In genomic region chr13:94708031-94708571, GRCh38 we compare ENCODE assay signal across 12 cellular contexts. TPM values are rescaled to one million over a fixed set of nuclear protein-coding genes. Genes with fewer than 3 reads are reported as not detected.
A peak's percentile ranks its signal among the peaks of the same experiment; 100 is the strongest.
DNase-seq lines count a peak whose midpoint lies in the region; ATAC-seq, FAIRE-seq and TF ChIP-seq lines count a peak whose summit lies in the region.
"Had no signal": no experiment of that assay in that cellular context is flagged by ENCODE, and none has a peak within 500 bp of the region (broad histone marks: within the 10 kb centered on the region; RNA-seq: fewer than 3 reads in every experiment).

No MANE protein-coding gene starts in this region.

- no peak overlapping the region for H2BK120ac ChIP-seq in mesendoderm (ENCODE audit: low read depth, low read length)

- no peak for TF ChIP-seq EP300 in A549 (IDR thresholded peaks at IDR 0.05)

- H4K8ac ChIP-seq in mesendoderm (ENCODE audit: low read depth, low read length), result no peak overlapping the region

- no peak for TF ChIP-seq RAD21 in A549 (conservative IDR thresholded peaks at IDR 0.05 in 1 of 2, IDR thresholded peaks at IDR 0.05 in 1 of 2)

- peaks cover 50% of the 10 kb centered on the region for H3K4me1 Mint-ChIP-seq in brain

- H3K4me2 ChIP-seq in A549, result peak overlapping the region; percentile 74
- H3K4me2 ChIP-seq in mesendoderm (ENCODE audit: low read length), result peak overlapping the region; percentile 32

- peaks cover 4 to 23% (median 19%) of the 10 kb centered on the region in 5 experiments for H3K9me3 Mint-ChIP-seq in brain
- H3K9me3 Mint-ChIP-seq: activated naive CD4-positive, alpha-beta T cell treated with anti-CD3 and anti-CD28 coated beads, Interleukin-2, amount 10 ng/mL, durations not matched to agents 7 days and 5 days had no signal

- no peak overlapping the region for H3K18ac ChIP-seq in mesendoderm (ENCODE audit: low read length)

- H3K9ac ChIP-seq in mesendoderm (ENCODE audit: low read length), result no peak overlapping the region

- no peak for DNase-seq in A549 (ENCODE audit: low read depth in 1 of 2, low spot score in 1 of 2)
- peak; percentile 44 for DNase-seq in GM20000 (ENCODE audit: low spot score)
- peak; percentile 75 for DNase-seq in mesendoderm
- no peak for DNase-seq in GM10248 (ENCODE audit: extremely low spot score)
- no peak for DNase-seq in HCEC 1CT
- DNase-seq: activated naive CD4-positive, alpha-beta T cell treated with anti-CD3 and anti-CD28 coated beads, Interleukin-2, amount 10 ng/mL, durations not matched to agents 7 days and 5 days; CD4-positive, alpha-beta T cell; upper lobe of right lung had no signal

- H4K5ac ChIP-seq in mesendoderm (ENCODE audit: low read length), result no peak overlapping the region

- ATAC-seq in A549 (no peak), HG02884 (IDR thresholded peaks at IDR 0.05; ENCODE audit: unreplicated experiment) (no peak), HG02938 (IDR thresholded peaks at IDR 0.05; ENCODE audit: unreplicated experiment) (no peak)
- ATAC-seq: upper lobe of right lung had no signal

- H3K79me2 ChIP-seq in mesendoderm (ENCODE audit: control insufficient read depth, insufficient read depth, low read length), result no peaks in the 10 kb centered on the region

- no peak for TF ChIP-seq POLR2A in A549 (IDR thresholded peaks at IDR 0.05; ENCODE audit: low read length)

- H3K4ac ChIP-seq in mesendoderm (ENCODE audit: low read depth, low read length), result no peak overlapping the region

- H2BK5ac ChIP-seq in mesendoderm (ENCODE audit: low read length), result no peak overlapping the region

- FAIRE-seq in A549 (lab: Jason Lieb, UNC), result no peak

- no peaks in the 10 kb centered on the region for H3K9me3 ChIP-seq in A549
- H3K9me3 ChIP-seq: upper lobe of right lung had no signal

- WGBS in A549 (ENCODE audit: missing lambda C conversion rate), result 58% methylated on average over 19 of the region's 25 CpGs
- WGBS in mesendoderm (ENCODE audit: extremely low coverage, insufficient coverage, low lambda C conversion rate), result no CpG with 5 or more reads among the region's 25 CpGs

- H3K4me1 ChIP-seq in A549, result no peaks in the 10 kb centered on the region
- H3K4me1 ChIP-seq in mesendoderm (ENCODE audit: control insufficient read depth, low read depth, low read length), result no peaks in the 10 kb centered on the region

- peaks cover 86% of the 10 kb centered on the region for H3K27me3 Mint-ChIP-seq in brain

- H3K27me3 ChIP-seq in mesendoderm (ENCODE audit: insufficient read depth, low read length, poor library complexity), result peaks cover 69% of the 10 kb centered on the region

- peak overlapping the region; percentile 86 to 91 (median 88) for H3K4me3 Mint-ChIP-seq in brain
- H3K4me3 Mint-ChIP-seq: activated naive CD4-positive, alpha-beta T cell treated with anti-CD3 and anti-CD28 coated beads, Interleukin-2, amount 10 ng/mL, durations not matched to agents 7 days and 5 days; CD4-positive, alpha-beta T cell had no signal

- H2BK15ac ChIP-seq in mesendoderm (replicated peaks; ENCODE audit: low read depth), result no peak overlapping the region

- H3K79me1 ChIP-seq in mesendoderm (ENCODE audit: low read length), result no peaks in the 10 kb centered on the region

- POLR2A ChIA-PET in A549 (lab: Yijun Ruan, JAX) (no interaction called here), GM10248 (lab: Yijun Ruan, JAX) (no interaction called here)

- H3K36me3 Mint-ChIP-seq in brain, result peaks cover 12% of the 10 kb centered on the region

- H3K56ac ChIP-seq in mesendoderm (ENCODE audit: low read length), result no peak overlapping the region

- H3K4me3 ChIP-seq in A549 (peak overlapping the region; percentile 34; the same call in 2 of the 3 replicates), mesendoderm (ENCODE audit: low read length) (no peak overlapping the region)
- H3K4me3 ChIP-seq: upper lobe of right lung had no signal

- H3K27ac Mint-ChIP-seq in brain, result peak overlapping the region; percentile 77 to 98 (median 95)
- H3K27ac Mint-ChIP-seq: CD4-positive, alpha-beta T cell had no signal

- CTCF ChIA-PET in A549 (lab: Yijun Ruan, JAX), result no interaction called here
- CTCF ChIA-PET in GM10248 (lab: Yijun Ruan, JAX), result no interaction called here

- no peak overlapping the region for H3K23ac ChIP-seq in mesendoderm (ENCODE audit: low read length)

- no peak overlapping the region for H2AK5ac ChIP-seq in mesendoderm (ENCODE audit: low read length)

- TF ChIP-seq CTCF in A549 (IDR thresholded peaks at IDR 0.05) (no peak), GM20000 (IDR thresholded peaks at IDR 0.05; ENCODE audit: extremely low read depth, missing control alignments) (no peak), brain (conservative IDR thresholded peaks at IDR 0.05) (no peak), GM10248 (IDR thresholded peaks at IDR 0.05; ENCODE audit: control extremely low read depth, extremely low read depth, low read depth, missing control alignments) (no peak)

- no peaks in the 10 kb centered on the region for H3K36me3 ChIP-seq in mesendoderm (ENCODE audit: control insufficient read depth, insufficient read depth, low read length)
- H3K36me3 ChIP-seq: upper lobe of right lung had no signal

- H3K27ac ChIP-seq in A549, result no peak overlapping the region
- H3K27ac ChIP-seq in mesendoderm (ENCODE audit: low read depth, low read length), result no peak overlapping the region
- H3K27ac ChIP-seq: upper lobe of right lung had no signal

TF ChIP-seq in A549, 52 proteins besides CTCF, POLR2A, EP300 and RAD21:
- TF ChIP-seq CEBPB (IDR thresholded peaks at IDR 0.05), result no peak
- TF ChIP-seq TP53 (CRISPR knock-in tag; IDR thresholded peaks at IDR 0.05), result no peak
- no peak for TF ChIP-seq ZC3H11A (IDR thresholded peaks at IDR 0.05)
- TF ChIP-seq REST (IDR thresholded peaks at IDR 0.05), result no peak
- no peak for TF ChIP-seq EHMT2 (IDR thresholded peaks at IDR 0.05; ENCODE audit: low read depth)
- no peak for TF ChIP-seq HOXA7 (CRISPR knock-in tag; IDR thresholded peaks at IDR 0.05)
- no peak for TF ChIP-seq CBX2 (IDR thresholded peaks at IDR 0.05; ENCODE audit: borderline replicate concordance, low read depth)

RNA-seq across cellular contexts. Expression of gene SOX21, which starts 4.2 kb away (rescaled TPM):
- polyA plus RNA-seq in A549 (2011; rRNA removed) (6.1 and 6.9 TPM in 2 replicates), A549 (2017; fragmentation: RNase III; extraction: RNeasy Plus Mini Kit Qiagen cat#74134 plus additional on column Dnase treatment) (0.28 to 0.62 TPM (median 0.45 TPM) in 3 replicates), brain (ENCODE audit: insufficient read depth, low read depth, low replicate concordance) (4.9 TPM)
- 3.2 and 4.3 TPM in 2 replicates for polyA plus RNA-seq in A549 (2012; cell fraction: cytosol; rRNA removed)
- 2.4 and 2.5 TPM in 2 replicates for polyA plus RNA-seq in A549 (2012; cell fraction: nucleus; rRNA removed)
- polyA minus RNA-seq in A549 (2011; rRNA and poly(A)+ RNA removed), result 4.1 and 5.0 TPM in 2 replicates
- 0.03 TPM for polyA plus RNA-seq in mesendoderm (2013, experiment 1 of 2)
- polyA plus RNA-seq in mesendoderm (2013, experiment 2 of 2), result 0.03 TPM
- polyA plus RNA-seq: fibroblast of lung had no signal

Comparison
In these comparisons a context has a peak if more than half of its experiments do, and no peak if none do; other contexts are left out.
1. DNase-seq: peak in GM20000 (single experiment) and mesendoderm (single experiment); none in A549 (0 of 2), GM10248 (single experiment) and HCEC 1CT (single experiment).